In genomic region chr17:80122026-80122575, GRCh38 we compare ENCODE assay signal across 20 cellular contexts. TPM values are rescaled to one million over a fixed set of nuclear protein-coding genes. Genes with fewer than 3 reads are reported as not detected.
A peak's percentile ranks its signal among the peaks of the same experiment; 100 is the strongest.
DNase-seq lines count a peak whose midpoint lies in the region; ATAC-seq and TF ChIP-seq lines count a peak whose summit lies in the region.
"Had no signal": no experiment of that assay in that cellular context is flagged by ENCODE, and none has a peak within 500 bp of the region (broad histone marks: within the 10 kb centered on the region; RNA-seq: fewer than 3 reads in every experiment).

No MANE protein-coding gene starts in this region.

- peak overlapping the region; percentile 31 for H3K27ac Mint-ChIP-seq in nephron progenitor cell

- H3K79me2 ChIP-seq in hepatocyte (no peaks in the 10 kb centered on the region), PC-9 (ENCODE audit: low read depth) (no peaks in the 10 kb centered on the region)

- POLR2A ChIA-PET in PC-9 (lab: Charles Lee; ENCODE audit: unreplicated experiment): no interaction called here

- no peaks in the 10 kb centered on the region for H3K9me3 Mint-ChIP-seq in nephron progenitor cell

- H3K27me3 ChIP-seq in sigmoid colon (peaks cover 0 to 26% (median 0%) of the 10 kb centered on the region in 3 donors), left lung (peaks cover 0 to 12% of the 10 kb centered on the region in 2 donors), hepatocyte (no peaks in the 10 kb centered on the region), PC-9 (ENCODE audit: insufficient read depth, low read depth) (no peaks in the 10 kb centered on the region)

- no peaks in the 10 kb centered on the region for H3F3A ChIP-seq in PC-9 (ENCODE audit: insufficient read depth, low read depth)

- H4K20me1 ChIP-seq in hepatocyte (ENCODE audit: insufficient read depth, poor library complexity, severe bottlenecking) (no peaks in the 10 kb centered on the region), PC-9 (ENCODE audit: insufficient read depth) (no peaks in the 10 kb centered on the region)

- H3K4me2 ChIP-seq in hepatocyte (no peak overlapping the region), PC-9 (no peak overlapping the region)

- no peak for ATAC-seq in left lung

- intact Hi-C loops in sigmoid colon (cut with DNase I): no loop called here
- intact Hi-C loops in left lung (cut with DNase I): no loop called here
- intact Hi-C loops in PC-9 (cut with micrococcal nuclease; ENCODE audit: unreplicated experiment): no loop called here

- no TSS peak for BruUV-seq in PC-9 (replicated peaks; lab: Mats Ljungman, UMichigan)

- 92% methylated on average over 17 of the region's 17 CpGs for WGBS in sigmoid colon, 2 donors
- 96% methylated on average over 17 of the region's 17 CpGs for WGBS in hepatocyte (ENCODE audit: low lambda C conversion rate, missing lambda C conversion rate)

- TF ChIP-seq POLR2A in sigmoid colon (IDR thresholded peaks at IDR 0.05): no peak

- peaks cover 6% of the 10 kb centered on the region for H3K27me3 Mint-ChIP-seq in nephron progenitor cell (ENCODE audit: low read depth, poor library complexity)

- H3K36me3 ChIP-seq in sigmoid colon: peaks cover 0 to 16% (median 0%) of the 10 kb centered on the region in 4 donors
- H3K36me3 ChIP-seq in left lung: peaks cover 0 to 20% of the 10 kb centered on the region in 2 donors
- no peaks in the 10 kb centered on the region for H3K36me3 ChIP-seq in hepatocyte (replicated peaks; ENCODE audit: insufficient read depth, low read depth)
- H3K36me3 ChIP-seq in PC-9 (ENCODE audit: low read depth): no peaks in the 10 kb centered on the region

- no peak overlapping the region for H3K4me3 ChIP-seq in sigmoid colon
- H3K4me3 ChIP-seq in left lung: no peak overlapping the region
- H3K4me3 ChIP-seq in hepatocyte: no peak overlapping the region
- H3K4me3 ChIP-seq in PC-9: no peak overlapping the region

- H3K27ac ChIP-seq in sigmoid colon (no peak overlapping the region), left lung (no peak overlapping the region), hepatocyte (no peak overlapping the region), PC-9 (no peak overlapping the region)
- H3K27ac ChIP-seq: HL-60 had no signal

- no peaks in the 10 kb centered on the region for H3K36me3 Mint-ChIP-seq in nephron progenitor cell (ENCODE audit: low read depth)

- H3K4me1 Mint-ChIP-seq in nephron progenitor cell: peaks cover 16% of the 10 kb centered on the region

- TF ChIP-seq CTCF in nephron progenitor cell (IDR thresholded peaks at IDR 0.05) (no peak), sigmoid colon (IDR thresholded peaks at IDR 0.05) (no peak), left lung (IDR thresholded peaks at IDR 0.05) (no peak), hepatocyte (IDR thresholded peaks at IDR 0.05; ENCODE audit: poor library complexity) (no peak), PC-9 (conservative IDR thresholded peaks at IDR 0.05) (no peak)

- CTCF ChIA-PET in PC-9 (lab: Charles Lee): no interaction called here

- H2AFZ ChIP-seq in hepatocyte: no peak overlapping the region
- H2AFZ ChIP-seq in PC-9: no peak overlapping the region

- no peak overlapping the region for H3K4me3 Mint-ChIP-seq in nephron progenitor cell

- H3K9me3 ChIP-seq in sigmoid colon: no peaks in the 10 kb centered on the region
- no peaks in the 10 kb centered on the region for H3K9me3 ChIP-seq in left lung
- H3K9me3 ChIP-seq in hepatocyte (ENCODE audit: low read depth): no peaks in the 10 kb centered on the region
- H3K9me3 ChIP-seq in PC-9 (ENCODE audit: insufficient read depth, low read depth): no peaks in the 10 kb centered on the region

- H3K4me1 ChIP-seq in sigmoid colon (no peaks in the 10 kb centered on the region), left lung (no peaks in the 10 kb centered on the region), hepatocyte (ENCODE audit: insufficient read depth) (no peaks in the 10 kb centered on the region), PC-9 (replicated peaks; ENCODE audit: insufficient read depth) (no peaks in the 10 kb centered on the region)

- no peaks in the 10 kb centered on the region for H3K9me2 ChIP-seq in hepatocyte (replicated peaks; ENCODE audit: insufficient read depth)
- H3K9me2 ChIP-seq in PC-9 (ENCODE audit: insufficient read depth): no peaks in the 10 kb centered on the region

- peak; percentile 45 for DNase-seq in activated effector memory CD4-positive, alpha-beta T cell treated with anti-CD3 and anti-CD28 coated beads, Interleukin-2, amount 50 U/mL, for 16 hours
- no peak for DNase-seq in activated effector memory CD4-positive, alpha-beta T cell treated with Interleukin-2 at 50 U/mL for 16 hours
- DNase-seq in nephron progenitor cell (no peak), sigmoid colon (peak; percentile 58), left lung (no peak), hepatocyte (ENCODE audit: low spot score) (no peak), PC-9 (no peak)
- DNase-seq: Calu3, DND-41, Karpas-422, NCI-H1092, NCI-H1417 treated with DMSO at 0.1 percent for 48 hours, NCI-H1694 treated with DMSO at 0.1 percent for 48 hours, NCI-H2081, NCI-H2227 treated with DMSO at 0.1 percent for 48 hours, NCI-H526 treated with DMSO at 0.1 percent for 48 hours, RPMI8226, SHP77 had no signal

- TF ChIP-seq EP300 in sigmoid colon (IDR thresholded peaks at IDR 0.05): no peak

RNA-seq across cellular contexts. Expression of gene GAA, which starts 20.7 kb away (rescaled TPM):
- total RNA-seq in sigmoid colon (10 to 100 TPM; 38.5 to 74.2 (median 54.4) TPM), left lung (100 to 1,000 TPM in 1 of 2 donors, 10 to 100 TPM in 1; 85.7 to 105 TPM), hepatocyte (35.2 and 37.1 TPM in 2 replicates), PC-9 (2021) (86.9 and 126 TPM in 2 replicates)
- polyA plus RNA-seq in sigmoid colon (10 to 100 TPM; 13.8 to 35.7 (median 30.7) TPM), hepatocyte (43.1 and 55.8 TPM in 2 replicates)

RNA-seq across cellular contexts. Expression of gene EIF4A3, which starts 24.8 kb away (rescaled TPM):
- total RNA-seq in sigmoid colon (10 to 100 TPM; 26.6 to 45.1 (median 39.8) TPM), left lung (10 to 100 TPM; 58.5 to 72.9 TPM), hepatocyte (59.3 and 81.7 TPM in 2 replicates), PC-9 (2021) (114 and 125 TPM in 2 replicates)
- polyA plus RNA-seq in sigmoid colon (10 to 100 TPM; 60.7 to 97.1 (median 85.1) TPM), hepatocyte (106 and 107 TPM in 2 replicates)

RNA-seq across cellular contexts. Expression of gene CARD14, which starts 47.7 kb away (rescaled TPM):
- total RNA-seq in sigmoid colon (not detected), left lung (1 to 10 TPM in 1 of 2 donors, under 1 TPM in 1; 0.41 to 1.0 TPM), hepatocyte (0.16 and 0.17 TPM in 2 replicates), PC-9 (2021) (15.7 and 16.5 TPM in 2 replicates)
- polyA plus RNA-seq in sigmoid colon (1 to 10 TPM in 2 of 3 donors, under 1 TPM in 1; 0.23 to 1.8 (median 1.5) TPM), hepatocyte (0.17 and 0.61 TPM in 2 replicates)
- polyA plus RNA-seq: BJ had no signal

Comparison
In these comparisons a context has a peak if more than half of its experiments do, and no peak if none do; other contexts are left out.
1. DNase-seq: peak in activated effector memory CD4-positive, alpha-beta T cell treated with anti-CD3 and anti-CD28 coated beads, Interleukin-2, amount 50 U/mL, for 16 hours (single experiment) and sigmoid colon (single experiment); none in activated effector memory CD4-positive, alpha-beta T cell treated with Interleukin-2 at 50 U/mL for 16 hours (single experiment), nephron progenitor cell (single experiment), left lung (0 of 2), hepatocyte (single experiment) and PC-9 (0 of 2).